ENCODE assay signal across 8 cellular contexts in the genomic region with DNA sequence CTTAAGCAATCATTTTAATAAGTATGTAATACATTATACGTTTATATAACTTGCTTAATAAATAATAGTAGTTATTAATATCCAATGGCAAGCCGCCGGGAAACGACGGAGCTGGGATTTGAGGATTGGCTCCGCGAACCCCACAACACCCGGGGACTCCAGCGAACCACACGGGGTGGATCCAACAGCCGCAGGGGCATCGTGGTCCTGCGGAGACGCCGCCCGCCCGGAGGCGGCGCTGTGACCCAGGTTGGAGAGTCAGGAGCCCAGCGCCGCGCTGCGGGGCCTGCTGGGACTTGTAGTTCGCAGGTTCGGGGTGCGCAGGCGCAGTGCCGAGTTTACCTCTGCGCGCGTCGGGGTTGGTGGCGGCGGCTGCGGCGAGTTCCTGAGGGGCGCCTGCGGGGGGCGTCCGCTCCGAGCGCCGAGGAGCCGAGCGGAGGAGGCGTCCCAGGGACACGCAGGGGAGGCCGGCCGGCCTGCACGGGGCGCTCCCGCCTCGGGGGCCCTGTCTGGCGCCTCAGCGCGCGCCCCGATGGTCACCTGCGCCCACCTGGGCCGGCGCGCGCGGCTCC. TPM values are rescaled to one million over a fixed set of nuclear protein-coding genes. Genes with fewer than 3 reads are reported as not detected.
A peak's percentile ranks its signal among the peaks of the same experiment; 100 is the strongest.
DNase-seq lines count a peak whose midpoint lies in the region; ATAC-seq lines count a peak whose summit lies in the region.

A gene (plus strand): TSS at position 329 of the 572 bp plus-strand sequence. CDS start 204 bp downstream, at position 533.

- H3K4me3 Mint-ChIP-seq in activated CD4-positive, alpha-beta T cell treated with anti-CD3 and anti-CD28 coated beads, Interleukin-2, amount 10 ng/mL, durations not matched to agents 24 days and 14 days = peak within 1 kb of the TSS; percentile 85

- intact Hi-C loops in activated CD4-positive, alpha-beta T cell treated with anti-CD3 and anti-CD28 coated beads, Interleukin-2, amount 10 ng/mL, durations not matched to agents 24 days and 14 days (cut with micrococcal nuclease) = loop anchor here (1.0 kb wide), 1 partner anchor 34 kb away; a partner anchor contains a TSS

- DNase-seq in C1 segment of cervical spinal cord (lab: John Stamatoyannopoulos, UW) (peak; percentile 24 to 94 (median 84)), NCI-H524 treated with DMSO at 0.1 percent for 48 hours (lab: John Stamatoyannopoulos, UW) (peak; percentile 83), dedifferentiated amniotic fluid mesenchymal stem cell (ENCODE audit: extremely low spot score) (peak; percentile 93), left lobe of liver (ENCODE audit: low spot score) (peak; percentile 96)
- DNase-seq in activated CD4-positive, alpha-beta T cell treated with anti-CD3 and anti-CD28 coated beads, Interleukin-2, amount 10 ng/mL, durations not matched to agents 24 days and 14 days = peak; percentile 99
- peak; percentile 99 for DNase-seq in stimulated activated CD4-positive, alpha-beta T cell treated with anti-CD3 and anti-CD28 coated beads, Interleukin-2, amount 100 ng/mL, for 24 hours

- H3K9me3 Mint-ChIP-seq in activated CD4-positive, alpha-beta T cell treated with anti-CD3 and anti-CD28 coated beads, Interleukin-2, amount 10 ng/mL, durations not matched to agents 24 days and 14 days = no peaks in the 10 kb centered on the region

- H3K27ac Mint-ChIP-seq in activated CD4-positive, alpha-beta T cell treated with anti-CD3 and anti-CD28 coated beads, Interleukin-2, amount 10 ng/mL, durations not matched to agents 24 days and 14 days = peak within 1 kb of the TSS; percentile 41

- ATAC-seq in GM19324 (IDR thresholded peaks at IDR 0.05; ENCODE audit: low FRiP score, unreplicated experiment) (peak; percentile 95), HG03469 (IDR thresholded peaks at IDR 0.05; ENCODE audit: unreplicated experiment) (peak; percentile 53), left lobe of liver (peak; percentile 97)

- peaks cover 3% of the 10 kb centered on the region for H3K4me1 Mint-ChIP-seq in activated CD4-positive, alpha-beta T cell treated with anti-CD3 and anti-CD28 coated beads, Interleukin-2, amount 10 ng/mL, durations not matched to agents 24 days and 14 days

- peaks cover 5% of the 10 kb centered on the region for H3K36me3 Mint-ChIP-seq in activated CD4-positive, alpha-beta T cell treated with anti-CD3 and anti-CD28 coated beads, Interleukin-2, amount 10 ng/mL, durations not matched to agents 24 days and 14 days (ENCODE audit: low read depth)

- no peaks in the 10 kb centered on the region for H3K27me3 Mint-ChIP-seq in activated CD4-positive, alpha-beta T cell treated with anti-CD3 and anti-CD28 coated beads, Interleukin-2, amount 10 ng/mL, durations not matched to agents 24 days and 14 days

RNA-seq across cellular contexts. Expression of the gene that starts here (rescaled TPM):
- 1.9 and 2.1 TPM in 2 replicates for total RNA-seq in activated CD4-positive, alpha-beta T cell treated with anti-CD3 and anti-CD28 coated beads, Interleukin-2, amount 10 ng/mL, durations not matched to agents 24 days and 14 days
- total RNA-seq in left lobe of liver = 2.8 TPM

Comparison
In these comparisons a context has a peak if more than half of its experiments do, and no peak if none do; other contexts are left out.
1. Peak in every context shown above with its lines: DNase-seq and ATAC-seq.